Comparison of ENCODE assay signal across 21 cellular contexts in genomic region chr5:146192571-146193043, GRCh38.
"Had no signal": no experiment of that assay in that cellular context is flagged by ENCODE, and none has a peak within 500 bp of the region (broad histone marks: within the 10 kb centered on the region; RNA-seq: fewer than 3 reads in every experiment).

No MANE protein-coding gene starts in this region.

- H3K27ac ChIP-seq: esophagus squamous epithelium, foreskin keratinocyte, neural progenitor cell, ovary, right atrium auricular region, testis, tibial nerve, upper lobe of right lung, vagina had no signal

- H3K36me3 ChIP-seq: esophagus squamous epithelium, neural progenitor cell, ovary, right atrium auricular region, tibial nerve, upper lobe of right lung, vagina had no signal

- ATAC-seq: foreskin keratinocyte; left ventricle myocardium superior; natural killer cell treated with Interleukin-12 subunit alpha and Interleukin-12 subunit beta and Interleukin-15 and Interleukin-18, amount 100 ng/mL, for 72 hours; upper lobe of right lung had no signal

- H3K4me2 ChIP-seq: neural progenitor cell, smooth muscle cell had no signal

- H3K9me3 ChIP-seq: esophagus squamous epithelium, ovary, right atrium auricular region, testis, tibial nerve, upper lobe of right lung, vagina had no signal

- H3K27me3 ChIP-seq: foreskin keratinocyte, neural progenitor cell, ovary, right atrium auricular region, testis, tibial nerve, vagina had no signal

- H3K4me3 ChIP-seq: esophagus squamous epithelium, lung, neural progenitor cell, ovary, right atrium auricular region, smooth muscle cell, testis, tibial nerve, upper lobe of right lung, vagina had no signal

- H3K36me3 Mint-ChIP-seq: immature natural killer cell; natural killer cell treated with Interleukin-12 subunit alpha and Interleukin-12 subunit beta and Interleukin-15 and Interleukin-18, amount 100 ng/mL, for 72 hours; neural progenitor cell had no signal

- H3K4me1 Mint-ChIP-seq: immature natural killer cell, neural progenitor cell had no signal

- H3K27ac Mint-ChIP-seq: dendritic cell treated with granulocyte-macrophage colony-stimulating factor and Interleukin-4, amounts not matched to agents 40 ng/mL and 50 ng/mL, for 4 days; immature natural killer cell; natural killer cell treated with Interleukin-12 subunit alpha and Interleukin-12 subunit beta and Interleukin-15 and Interleukin-18, amount 100 ng/mL, for 72 hours; neural progenitor cell had no signal

- H3K4me1 ChIP-seq: esophagus squamous epithelium, neural progenitor cell, right atrium auricular region, testis, tibial nerve, upper lobe of right lung, vagina had no signal

- H3K9ac ChIP-seq: neural progenitor cell had no signal

- DNase-seq: esophagus squamous epithelium; foreskin keratinocyte; immature natural killer cell; left ventricle myocardium superior; mesenchymal stem cell; midbrain; nucleus accumbens; ovary; stimulated activated CD4-positive, alpha-beta T cell treated with anti-CD3 and anti-CD28 coated beads, Interleukin-2, amount 100 ng/mL, for 48 hours; stimulated activated naive CD4-positive, alpha-beta T cell treated with Interleukin-2 at 50 U/mL for 16 hours; testis; upper lobe of right lung had no signal

- FAIRE-seq: keratinocyte had no signal

- H3K9me3 Mint-ChIP-seq: dendritic cell treated with granulocyte-macrophage colony-stimulating factor and Interleukin-4, amounts not matched to agents 40 ng/mL and 50 ng/mL, for 4 days; immature natural killer cell; natural killer cell treated with Interleukin-12 subunit alpha and Interleukin-12 subunit beta and Interleukin-15 and Interleukin-18, amount 100 ng/mL, for 72 hours; neural progenitor cell had no signal

- H3K4me3 Mint-ChIP-seq: dendritic cell treated with granulocyte-macrophage colony-stimulating factor and Interleukin-4, amounts not matched to agents 40 ng/mL and 50 ng/mL, for 4 days; immature natural killer cell; natural killer cell treated with Interleukin-12 subunit alpha and Interleukin-12 subunit beta and Interleukin-15 and Interleukin-18, amount 100 ng/mL, for 72 hours; neural progenitor cell had no signal

- H2AFZ ChIP-seq: neural progenitor cell had no signal
